ENCODE assay signal across 8 cellular contexts in the genomic region with DNA sequence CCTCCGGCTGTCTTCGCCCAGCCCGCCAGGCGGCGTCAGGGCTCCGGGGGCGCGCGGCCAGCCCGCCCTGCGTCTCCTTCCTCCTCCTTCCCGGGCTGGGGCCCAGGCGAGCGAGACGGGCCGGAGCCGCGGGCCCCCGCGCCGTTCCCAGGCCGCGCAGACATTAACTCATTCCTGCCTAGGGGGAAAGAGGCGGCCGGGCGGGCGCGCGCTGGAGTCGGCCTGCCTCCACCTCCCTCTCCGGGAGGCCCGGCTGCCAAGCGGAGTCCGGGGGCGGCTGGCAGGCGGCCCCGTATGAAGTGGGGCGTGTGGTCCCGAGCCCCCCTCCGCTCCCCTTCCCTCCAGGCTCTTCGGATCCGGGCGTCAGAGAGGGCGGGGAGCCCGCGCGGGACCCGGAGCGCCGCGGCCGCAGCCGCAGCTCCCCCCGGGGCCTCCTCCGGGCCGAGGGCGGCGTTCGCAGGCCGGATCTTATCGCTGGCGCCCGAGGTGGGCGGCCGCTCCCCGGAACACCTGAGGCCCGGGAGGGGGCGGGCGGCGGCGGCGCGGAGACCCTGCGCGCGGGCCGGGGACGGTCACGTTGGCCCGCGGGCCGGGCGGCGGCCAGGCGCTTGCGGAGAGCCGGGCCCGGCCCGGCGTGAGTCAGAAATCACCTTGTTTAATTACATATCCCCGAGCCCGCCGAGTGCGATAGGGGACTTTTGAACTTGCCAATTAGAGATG. TPM values are rescaled to one million over a fixed set of nuclear protein-coding genes. Genes with fewer than 3 reads are reported as not detected.
A peak's percentile ranks its signal among the peaks of the same experiment; 100 is the strongest.
DNase-seq lines count a peak whose midpoint lies in the region; ATAC-seq, FAIRE-seq and TF ChIP-seq lines count a peak whose summit lies in the region.

No MANE protein-coding gene starts in this region.

- peak; percentile 88 for ATAC-seq in GM21723 (IDR thresholded peaks at IDR 0.05; ENCODE audit: unreplicated experiment)

- in situ Hi-C loops in KBM-7 (cut with MboI; ENCODE audit: low pct_unique_long_range_greater_than_20kb, low sequenced_read_pairs) = loop anchor here (25.0 kb wide), 1 partner anchor 176 kb away; no protein-coding TSS in a partner anchor

- peak; percentile 28 for TF ChIP-seq POLR2A in Raji (IDR thresholded peaks at IDR 0.05; ENCODE audit: insufficient read depth, low read depth, low read length)

- peak; percentile 91 for DNase-seq in EL
- DNase-seq in KBM-7 = peak; percentile 94
- DNase-seq in activated gamma-delta T cell treated with anti-CD3 and anti-CD28 coated beads, Interleukin-2, amount 50 U/mL, for 16 hours (ENCODE audit: low read depth) = peak; percentile 69
- DNase-seq in frontal cortex (ENCODE audit: low spot score in 2 of 2) = peak; percentile 93 to 97
- DNase-seq in nucleus accumbens (lab: John Stamatoyannopoulos, UW) = peak in 50 of 56 donors; percentile 38 to 89 (median 74)
- DNase-seq in superior temporal gyrus (ENCODE audit: extremely low spot score) = peak; percentile 76

- no peak for FAIRE-seq in frontal cortex (lab: Jason Lieb, UNC)

RNA-seq across cellular contexts. Expression of gene LDB3, which starts 43.1 kb away (rescaled TPM):
- under 0.01 TPM for total RNA-seq in frontal cortex

RNA-seq across cellular contexts. Expression of gene BMPR1A, which starts 45.0 kb away (rescaled TPM):
- total RNA-seq in frontal cortex = 46.5 TPM

RNA-seq across cellular contexts. Expression of gene OPN4, which starts 57.0 kb away (rescaled TPM):
- not detected for total RNA-seq in frontal cortex

Comparison
In these comparisons a context has a peak if more than half of its experiments do, and no peak if none do; other contexts are left out.
1. Peak in every context shown above with its lines: DNase-seq and ATAC-seq.